ENCODE assay signal across 9 cellular contexts in the genomic region with DNA sequence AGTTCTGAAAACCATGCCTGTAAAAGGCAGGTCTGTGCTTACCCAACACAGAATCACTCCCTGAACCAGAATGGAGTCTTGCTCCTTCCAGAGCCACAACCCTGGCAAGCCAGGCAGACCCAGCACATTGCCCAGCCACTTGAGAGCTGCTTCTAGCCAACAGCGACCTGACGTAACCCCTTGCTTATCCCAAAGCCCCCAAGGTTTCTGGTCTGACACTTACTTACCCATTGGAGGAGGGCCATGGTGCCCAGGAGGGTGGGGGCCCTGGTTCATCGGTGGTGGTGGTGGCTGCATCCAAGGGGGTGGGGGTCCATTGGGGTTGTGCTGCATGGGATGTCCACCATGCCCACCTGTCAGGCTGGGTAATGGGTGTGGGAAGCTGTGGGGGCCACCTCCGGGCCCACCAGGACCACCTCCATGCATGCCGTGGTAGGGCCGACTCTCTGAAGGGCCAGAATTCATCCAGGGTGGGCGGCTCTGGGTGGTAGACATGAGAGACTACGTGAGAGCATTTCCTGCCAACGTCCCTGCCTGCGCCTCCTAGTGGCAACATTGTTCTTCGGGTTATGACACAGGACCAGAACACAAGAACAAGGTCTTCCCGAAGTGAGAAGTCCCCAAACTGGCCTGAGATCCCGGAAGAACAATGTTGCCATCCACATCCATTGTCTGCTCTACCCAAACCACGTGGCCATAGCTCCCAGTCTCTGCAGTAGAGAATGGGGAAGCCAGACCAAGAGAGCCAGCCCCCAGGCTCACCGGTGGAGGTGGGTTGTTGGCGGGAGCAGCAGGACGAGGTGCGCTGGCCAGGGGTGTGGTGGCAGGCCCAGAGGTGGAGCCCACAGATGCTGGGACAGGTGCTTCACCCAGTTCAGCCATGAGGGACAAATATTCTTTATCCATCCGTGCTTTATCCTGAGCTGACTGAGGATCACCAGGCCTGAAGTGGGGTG. TPM values are rescaled to one million over a fixed set of nuclear protein-coding genes. Genes with fewer than 3 reads are reported as not detected.
DNase-seq lines count a peak whose midpoint lies in the region; ATAC-seq, FAIRE-seq and TF ChIP-seq lines count a peak whose summit lies in the region.
"Had no signal": no experiment of that assay in that cellular context is flagged by ENCODE, and none has a peak within 500 bp of the region (broad histone marks: within the 10 kb centered on the region; RNA-seq: fewer than 3 reads in every experiment).

No MANE protein-coding gene starts in this region.

- peaks cover 69% of the 10 kb centered on the region for H3K36me3 ChIP-seq in CD8-positive, alpha-beta T cell (ENCODE audit: insufficient read depth, low read length)
- peaks cover 69 to 78% of the 10 kb centered on the region in 2 donors for H3K36me3 ChIP-seq in kidney (ENCODE audit: control insufficient read depth in 1 of 2, insufficient read depth in 2 of 2, low read length in 2 of 2)

- peaks cover 96% of the 10 kb centered on the region for H3K4me1 ChIP-seq in CD8-positive, alpha-beta T cell (ENCODE audit: insufficient read depth, low read length)
- peaks cover 7 to 35% of the 10 kb centered on the region in 2 donors for H3K4me1 ChIP-seq in kidney (ENCODE audit: control insufficient read depth in 1 of 2, insufficient read depth in 1 of 2, low read depth in 1 of 2, low read length in 2 of 2)

- no peak overlapping the region for H3K9ac ChIP-seq in kidney (ENCODE audit: low read length in 2 of 2)

- peak; percentile 81 for TF ChIP-seq CTCF in CD8-positive, alpha-beta T cell (IDR thresholded peaks at IDR 0.05)
- TF ChIP-seq CTCF in kidney (IDR thresholded peaks at IDR 0.05; ENCODE audit: borderline replicate concordance, extremely low read depth, insufficient read depth), result peak; percentile 35

- no peaks in the 10 kb centered on the region for H3K9me3 ChIP-seq in CD8-positive, alpha-beta T cell (ENCODE audit: low read length)
- H3K9me3 ChIP-seq in T-helper 17 cell (ENCODE audit: control insufficient read depth, low read length, poor library complexity, severe bottlenecking) (no peaks in the 10 kb centered on the region), kidney (ENCODE audit: control insufficient read depth in 1 of 2, low read length in 2 of 2) (no peaks in the 10 kb centered on the region)

- H3K9me3 Mint-ChIP-seq in CD8-positive, alpha-beta T cell, result no peaks in the 10 kb centered on the region

- no peaks in the 10 kb centered on the region for H3K27me3 Mint-ChIP-seq in CD8-positive, alpha-beta T cell (ENCODE audit: low read depth)
- no peaks in the 10 kb centered on the region for H3K27me3 Mint-ChIP-seq in T-helper 17 cell

- peak overlapping the region; percentile 33 for H3K4me3 ChIP-seq in CD8-positive, alpha-beta T cell (ENCODE audit: low read depth, low read length)
- no peak overlapping the region for H3K4me3 ChIP-seq in kidney (ENCODE audit: low read length in 2 of 2)

- peak overlapping the region; percentile 58 for H3K4me3 Mint-ChIP-seq in CD8-positive, alpha-beta T cell
- H3K4me3 Mint-ChIP-seq in T-helper 17 cell, result peak overlapping the region; percentile 95

- peak; percentile 65 to 91 (median 85) for DNase-seq in CD8-positive, alpha-beta T cell
- DNase-seq in HUDEP-2 (lab: John Stamatoyannopoulos, UW; ENCODE audit: unreplicated experiment in 76 of 76), result peak in 54 of 76 experiments; percentile 8 to 73 (median 48)
- peak; percentile 57 to 79 (median 66) for DNase-seq in T-helper 17 cell
- peak; percentile 79 for DNase-seq in astrocyte of the hippocampus (ENCODE audit: low read depth, low spot score)
- DNase-seq in kidney, result peak; percentile 86
- DNase-seq in stimulated activated CD4-positive, alpha-beta T cell treated with anti-CD3 and anti-CD28 coated beads, Interleukin-2, amount 100 ng/mL, for 48 hours, result peak; percentile 85 to 86

- ATAC-seq in CD8-positive, alpha-beta T cell, result peak; percentile 25
- peak; percentile 34 for ATAC-seq in T-helper 17 cell
- ATAC-seq in GM18909 (IDR thresholded peaks at IDR 0.05; ENCODE audit: poor library complexity, unreplicated experiment), result no peak
- no peak for ATAC-seq in HG02970 (IDR thresholded peaks at IDR 0.05; ENCODE audit: low FRiP score, unreplicated experiment)

- no peak for FAIRE-seq in kidney (lab: Jason Lieb, UNC)
- FAIRE-seq: TTC549 had no signal

- peak overlapping the region; percentile 11 for H3K27ac ChIP-seq in CD8-positive, alpha-beta T cell (ENCODE audit: low read depth, low read length)
- H3K27ac ChIP-seq in kidney (ENCODE audit: low read depth in 2 of 2, low read length in 2 of 2), result peak overlapping the region in 1 of 2 donors; percentile 8

- POLR2A ChIA-PET in CD8-positive, alpha-beta T cell (lab: Charles Lee), result interaction anchor here (1.1 to 14.1 kb wide), 3 partner anchors 10 to 21 kb away, joined by 3 to 342 read pairs (median 8); a partner anchor contains a TSS

- peaks cover 88% of the 10 kb centered on the region for H3K4me1 Mint-ChIP-seq in CD8-positive, alpha-beta T cell (ENCODE audit: low read depth)
- H3K4me1 Mint-ChIP-seq in T-helper 17 cell, result peaks cover 64% of the 10 kb centered on the region

- H3K36me3 Mint-ChIP-seq in CD8-positive, alpha-beta T cell, result peaks cover 90% of the 10 kb centered on the region
- H3K36me3 Mint-ChIP-seq in T-helper 17 cell (ENCODE audit: low read depth), result peaks cover 26% of the 10 kb centered on the region

- peak overlapping the region; percentile 94 for H3K27ac Mint-ChIP-seq in CD8-positive, alpha-beta T cell
- peak overlapping the region; percentile 91 for H3K27ac Mint-ChIP-seq in T-helper 17 cell

- intact Hi-C loops in CD8-positive, alpha-beta T cell (cut with DNase I, micrococcal nuclease), result loop anchor here (1.0 kb wide), 2 partner anchors 10 to 24 kb away; no protein-coding TSS in a partner anchor
- intact Hi-C loops in kidney (cut with DNase I), result no loop called here

- no peaks in the 10 kb centered on the region for H3K27me3 ChIP-seq in CD8-positive, alpha-beta T cell (ENCODE audit: insufficient read depth, low read length)

- CTCF ChIA-PET in CD8-positive, alpha-beta T cell (lab: Charles Lee), result interaction anchor here (0.6 to 19.3 kb wide), 11 partner anchors 7 to 617 kb away, joined by 3 to 474 read pairs (median 3); a partner anchor contains a TSS

RNA-seq across cellular contexts. Expression of a gene that starts 7.8 kb away (rescaled TPM):
- 1 to 10 TPM; 4.7 to 5.5 TPM for total RNA-seq in CD8-positive, alpha-beta T cell
- total RNA-seq in T-helper 17 cell (10 to 100 TPM; 11.8 to 27.1 TPM), kidney (8.6 TPM)
- polyA plus RNA-seq in kidney (ENCODE audit: insufficient read depth, low read depth, low replicate concordance), result 2.5 TPM

RNA-seq across cellular contexts. Expression of a gene that starts 10.7 kb away (rescaled TPM):
- 1,000 to 10,000 TPM; 1,574 to 1,625 TPM for total RNA-seq in CD8-positive, alpha-beta T cell
- total RNA-seq in T-helper 17 cell, result 1,000 to 10,000 TPM; 1,476 to 1,622 TPM
- total RNA-seq in kidney, result 320 TPM
- polyA plus RNA-seq in kidney (ENCODE audit: insufficient read depth, low read depth, low replicate concordance), result 87.5 TPM

RNA-seq across cellular contexts. Expression of a gene that starts 23.7 kb away (rescaled TPM):
- total RNA-seq in CD8-positive, alpha-beta T cell, result 100 to 1,000 TPM; 468 to 472 TPM
- 100 to 1,000 TPM; 464 to 502 TPM for total RNA-seq in T-helper 17 cell
- total RNA-seq in kidney, result 42.6 TPM
- 14.1 TPM for polyA plus RNA-seq in kidney (ENCODE audit: insufficient read depth, low read depth, low replicate concordance)

RNA-seq across cellular contexts. Expression of a gene that starts 35.4 kb away (rescaled TPM):
- total RNA-seq in CD8-positive, alpha-beta T cell, result 10 to 100 TPM; 56.2 to 60.1 TPM
- total RNA-seq in T-helper 17 cell (10 to 100 TPM; 97.8 to 99.2 TPM), kidney (12.5 TPM)
- 15.4 TPM for polyA plus RNA-seq in kidney (ENCODE audit: insufficient read depth, low read depth, low replicate concordance)

RNA-seq across cellular contexts. Expression of a gene that starts 42.7 kb away (rescaled TPM):
- 10 to 100 TPM; 17.6 to 19.1 TPM for total RNA-seq in CD8-positive, alpha-beta T cell
- total RNA-seq in T-helper 17 cell (10 to 100 TPM; 25.8 to 27.0 TPM), kidney (20.9 TPM)
- polyA plus RNA-seq in kidney (ENCODE audit: insufficient read depth, low read depth, low replicate concordance), result 24.0 TPM

Comparison
In these comparisons a context has a peak if more than half of its experiments do, and no peak if none do; other contexts are left out.
1. ATAC-seq: peak in CD8-positive, alpha-beta T cell (single experiment) and T-helper 17 cell (single experiment); none in GM18909 (single experiment) and HG02970 (single experiment).
2. RNA of a gene that starts 23.7 kb away (total RNA-seq): 464 to 502 TPM in T-helper 17 cell and 468 to 472 TPM in CD8-positive, alpha-beta T cell; 42.6 TPM in kidney (single experiment); every median in the first group is over 10 times any median in the second.
3. Peak in every context shown above with its lines, with median percentiles within 50 percentile points of each other: DNase-seq.